ENCODE assay signal across 18 cellular contexts in genomic region chr5:111694183-111694582, GRCh38.
A peak's percentile ranks its signal among the peaks of the same experiment; 100 is the strongest.
DNase-seq lines count a peak whose midpoint lies in the region; FAIRE-seq and TF ChIP-seq lines count a peak whose summit lies in the region.
"Had no signal": no experiment of that assay in that cellular context is flagged by ENCODE, and none has a peak within 500 bp of the region (broad histone marks: within the 10 kb centered on the region; RNA-seq: fewer than 3 reads in every experiment).

No MANE protein-coding gene starts in this region.

- no peak overlapping the region for H3K27ac ChIP-seq in mammary epithelial cell (ENCODE audit: insufficient read depth, low read depth, low read length)
- H3K27ac ChIP-seq: parathyroid adenoma, Peyer's patch had no signal

- in situ Hi-C loops in mammary epithelial cell (cut with MboI; ENCODE audit: low sequenced_read_pairs in 2 of 2): no loop called here

- DNase-seq in AG09319 (ENCODE audit: extremely low read depth, low read depth): peak; percentile 80
- peak; percentile 18 for DNase-seq in HTR-8/SVneo (ENCODE audit: insufficient read length, low spot score)
- peak; percentile 82 for DNase-seq in mammary epithelial cell
- peak; percentile 68 for DNase-seq in islet precursor cell
- DNase-seq in OCI-M2 (lab: John Stamatoyannopoulos, UW; ENCODE audit: unreplicated experiment): no peak
- no peak for DNase-seq in DMS153 (lab: John Stamatoyannopoulos, UW)
- DNase-seq in HK-2 (ENCODE audit: unreplicated experiment): no peak
- DNase-seq in DMS79 (lab: John Stamatoyannopoulos, UW): no peak
- DNase-seq: activated CD4-positive, alpha-beta T cell treated with anti-CD3 and anti-CD28 coated beads, Interleukin-2, amount 10 ng/mL, durations not matched to agents 24 days and 14 days; activated T-cell treated with anti-CD3 and anti-CD28 coated beads, Interleukin-2, amount 50 U/mL, for 72 hours; dermis blood vessel endothelial cell; DMS53; NCI-H1105 treated with DMSO at 0.1 percent for 48 hours; NCI-H2227 treated with DMSO at 0.1 percent for 48 hours; Peyer's patch; T-helper 2 cell had no signal

- CTCF ChIA-PET in mammary epithelial cell (lab: Charles Lee; ENCODE audit: low non-redundant PET): no interaction called here

- WGBS in mammary epithelial cell (ENCODE audit: low coverage, missing lambda C conversion rate): 48% methylated on average over 2 of the region's 2 CpGs

- no peaks in the 10 kb centered on the region for H4K20me1 ChIP-seq in mammary epithelial cell (ENCODE audit: insufficient read depth, low read length)

- H3K36me3 ChIP-seq in mammary epithelial cell (ENCODE audit: insufficient read depth, low read length): no peaks in the 10 kb centered on the region
- H3K36me3 ChIP-seq: Peyer's patch had no signal

- H3K9ac ChIP-seq in mammary epithelial cell (ENCODE audit: insufficient read depth, low read length): no peak overlapping the region
- H3K9ac ChIP-seq: parathyroid adenoma had no signal

- no peak overlapping the region for H3K4me2 ChIP-seq in mammary epithelial cell (ENCODE audit: insufficient read depth, low read depth, low read length)

- dilution Hi-C loops in mammary epithelial cell (cut with HindIII; ENCODE audit: low sequenced_read_pairs): no loop called here

- intact Hi-C loops in mammary epithelial cell (cut with micrococcal nuclease): no loop called here

- BruUV-seq in mammary epithelial cell (replicated peaks; lab: Mats Ljungman, UMichigan): no TSS peak

- no peak overlapping the region for H2AFZ ChIP-seq in mammary epithelial cell (ENCODE audit: low read depth, low read length)
- H2AFZ ChIP-seq: parathyroid adenoma had no signal

- FAIRE-seq in HTR-8/SVneo (lab: Jason Lieb, UNC): no peak
- FAIRE-seq: GM12891 had no signal

- no peaks in the 10 kb centered on the region for H3K27me3 ChIP-seq in mammary epithelial cell (ENCODE audit: insufficient read depth, low read length)
- H3K27me3 ChIP-seq: Peyer's patch had no signal

- no peaks in the 10 kb centered on the region for H3K9me3 ChIP-seq in mammary epithelial cell (replicated peaks; ENCODE audit: insufficient read depth, low read length)
- H3K9me3 ChIP-seq: Peyer's patch had no signal

- no peaks in the 10 kb centered on the region for H3K79me2 ChIP-seq in mammary epithelial cell (ENCODE audit: insufficient read depth, low read length)
- H3K79me2 ChIP-seq: parathyroid adenoma had no signal

- peaks cover 30% of the 10 kb centered on the region for H3K4me1 ChIP-seq in mammary epithelial cell (ENCODE audit: insufficient read depth, low read length)
- H3K4me1 ChIP-seq: parathyroid adenoma, Peyer's patch had no signal

- H3K4me3 ChIP-seq in mammary epithelial cell (replicated peaks in 1 of 3; ENCODE audit: insufficient read depth in 1 of 3, low read depth in 2 of 3, low read length in 3 of 3): no peak overlapping the region
- H3K4me3 ChIP-seq: Peyer's patch had no signal

- TF ChIP-seq CTCF in AG09319 (IDR thresholded peaks at IDR 0.05; ENCODE audit: low read depth, low read length) (no peak), mammary epithelial cell (conservative IDR thresholded peaks at IDR 0.05 in 1 of 2, IDR thresholded peaks at IDR 0.05 in 1 of 2; ENCODE audit: extremely low read depth in 1 of 2, insufficient read depth in 1 of 2, low read depth in 1 of 2, low read length in 2 of 2) (no peak)

Comparison
In these comparisons a context has a peak if more than half of its experiments do, and no peak if none do; other contexts are left out.
1. DNase-seq: peak in AG09319 (single experiment), HTR-8/SVneo (single experiment), mammary epithelial cell (single experiment) and islet precursor cell (single experiment); none in OCI-M2 (single experiment), DMS153 (single experiment), HK-2 (single experiment) and DMS79 (single experiment).